Comparison of ENCODE assay signal across 18 cellular contexts in genomic region chr9:14723301-14723700, GRCh38. TPM values are rescaled to one million over a fixed set of nuclear protein-coding genes. Genes with fewer than 3 reads are reported as not detected.
"Had no signal": no experiment of that assay in that cellular context is flagged by ENCODE, and none has a peak within 500 bp of the region (broad histone marks: within the 10 kb centered on the region; RNA-seq: fewer than 3 reads in every experiment).

No MANE protein-coding gene starts in this region.

- H3K9me3 ChIP-seq: ascending aorta, gastroesophageal sphincter, tibial nerve, vagina had no signal

- H3K4me1 ChIP-seq: ascending aorta, gastroesophageal sphincter, tibial nerve, vagina had no signal

- H3K27ac ChIP-seq: ascending aorta, coronary artery, gastroesophageal sphincter, tibial nerve, vagina had no signal

- H3K27me3 ChIP-seq: ascending aorta, tibial nerve, vagina had no signal

- ATAC-seq: activated CD4-positive, CD25-positive, alpha-beta regulatory T cell treated with anti-CD3 and anti-CD28 coated beads, Interleukin-2, amount 50 U/mL, for 24 hours; gastroesophageal sphincter; left cardiac atrium; natural killer cell treated with Interleukin-12 subunit alpha and Interleukin-12 subunit beta and Interleukin-15 and Interleukin-18, amount 100 ng/mL, for 72 hours; stimulated activated naive CD8-positive, alpha-beta T cell treated with anti-CD3 and anti-CD28 coated beads, Interleukin-15, Interleukin-2, amounts not matched to agents 100 U/mL and 50 U/mL, for 24 hours had no signal

- H3K36me3 ChIP-seq: ascending aorta, gastroesophageal sphincter, tibial nerve, vagina had no signal

- H3K4me3 ChIP-seq: ascending aorta, coronary artery, gastroesophageal sphincter, tibial nerve, vagina had no signal

- DNase-seq: activated CD8-positive, alpha-beta memory T cell treated with anti-CD3 and anti-CD28 coated beads for 24 hours; activated CD8-positive, alpha-beta memory T cell treated with anti-CD3 and anti-CD28 coated beads, Interleukin-2, amount 50 U/mL, for 48 hours; activated effector memory CD4-positive, alpha-beta T cell treated with Interleukin-2 at 50 U/mL for 16 hours; activated naive CD4-positive, alpha-beta T cell treated with anti-CD3 and anti-CD28 coated beads, Interleukin-2, amount 10 ng/mL, durations not matched to agents 7 days and 5 days; activated T-cell treated with anti-CD3 and anti-CD28 coated beads, Interleukin-2, amount 50 U/mL, for 48 hours; left cardiac atrium; occipital lobe; stimulated activated CD4-positive, alpha-beta T cell treated with anti-CD3 and anti-CD28 coated beads, Interleukin-2, amount 100 ng/mL, for 24 hours; stimulated activated naive CD8-positive, alpha-beta T cell treated with anti-CD3 and anti-CD28 coated beads, Interleukin-15, Interleukin-2, amounts not matched to agents 100 U/mL and 50 U/mL, for 24 hours; T1000 had no signal

RNA-seq across cellular contexts. Expression of gene CER1, which starts 0.8 kb away (rescaled TPM):
- polyA plus RNA-seq: esophagus had no signal
